28 cellular contexts compared by ENCODE assay signal in genomic region chrX:39247536-39247935, GRCh38.
"Had no signal": no experiment of that assay in that cellular context is flagged by ENCODE, and none has a peak within 500 bp of the region (broad histone marks: within the 10 kb centered on the region; RNA-seq: fewer than 3 reads in every experiment).

No MANE protein-coding gene starts in this region.

- DNase-seq: activated CD4-positive, alpha-beta memory T cell treated with anti-CD3 and anti-CD28 coated beads for 36 hours; activated CD4-positive, alpha-beta T cell treated with anti-CD3 and anti-CD28 coated beads, Interleukin-2, amount 10 ng/mL, durations not matched to agents 24 days and 14 days; activated CD4-positive, CD25-positive, alpha-beta regulatory T cell treated with anti-CD3 and anti-CD28 coated beads, Interleukin-2, amount 50 U/mL, for 72 hours; activated CD8-positive, alpha-beta memory T cell treated with anti-CD3 and anti-CD28 coated beads, Interleukin-2, amount 50 U/mL, for 4 hours; activated gamma-delta T cell; activated naive CD4-positive, alpha-beta T cell treated with anti-CD3 and anti-CD28 coated beads, Interleukin-2, amount 10 ng/mL, durations not matched to agents 7 days and 5 days; activated naive CD8-positive, alpha-beta T cell treated with anti-CD3 and anti-CD28 coated beads, Interleukin-2, amount 10 ng/mL, durations not matched to agents 7 days and 5 days; activated T-cell treated with anti-CD3 and anti-CD28 coated beads, Interleukin-2, amount 50 U/mL, for 1 hour; central memory CD4-positive, alpha-beta T cell; dermis blood vessel endothelial cell; effector CD8-positive, alpha-beta T cell; esophagus squamous epithelium; foreskin melanocyte; glutamatergic neuron; islet precursor cell; left colon; mammary epithelial cell; naive thymus-derived CD4-positive, alpha-beta T cell; ovary; psoas muscle; stimulated activated CD4-positive, alpha-beta T cell treated with anti-CD3 and anti-CD28 coated beads, Interleukin-1b, Interleukin-23, amount 100 ng/mL, for 48 hours; stimulated activated CD4-positive, alpha-beta T cell treated with anti-CD3 and anti-CD28 coated beads, Interleukin-4, amount 100 ng/mL, for 4 hours; stimulated activated naive B cell treated with anti-CD40 and anti-IgM and Interleukin-4, amounts not matched to agents 10 μg/mL and 1 μg/mL and 100 μg/mL, for 72 hours; stomach; SW 1271; T-helper 17 cell; testis; transverse colon had no signal

- ATAC-seq: left colon; naive thymus-derived CD4-positive, alpha-beta T cell; psoas muscle; stimulated activated naive B cell treated with anti-CD40 and anti-IgM and Interleukin-4, amounts not matched to agents 10 μg/mL and 1 μg/mL and 100 μg/mL, for 72 hours; T-helper 17 cell had no signal
